9 cellular contexts compared by ENCODE assay signal in the genomic region with DNA sequence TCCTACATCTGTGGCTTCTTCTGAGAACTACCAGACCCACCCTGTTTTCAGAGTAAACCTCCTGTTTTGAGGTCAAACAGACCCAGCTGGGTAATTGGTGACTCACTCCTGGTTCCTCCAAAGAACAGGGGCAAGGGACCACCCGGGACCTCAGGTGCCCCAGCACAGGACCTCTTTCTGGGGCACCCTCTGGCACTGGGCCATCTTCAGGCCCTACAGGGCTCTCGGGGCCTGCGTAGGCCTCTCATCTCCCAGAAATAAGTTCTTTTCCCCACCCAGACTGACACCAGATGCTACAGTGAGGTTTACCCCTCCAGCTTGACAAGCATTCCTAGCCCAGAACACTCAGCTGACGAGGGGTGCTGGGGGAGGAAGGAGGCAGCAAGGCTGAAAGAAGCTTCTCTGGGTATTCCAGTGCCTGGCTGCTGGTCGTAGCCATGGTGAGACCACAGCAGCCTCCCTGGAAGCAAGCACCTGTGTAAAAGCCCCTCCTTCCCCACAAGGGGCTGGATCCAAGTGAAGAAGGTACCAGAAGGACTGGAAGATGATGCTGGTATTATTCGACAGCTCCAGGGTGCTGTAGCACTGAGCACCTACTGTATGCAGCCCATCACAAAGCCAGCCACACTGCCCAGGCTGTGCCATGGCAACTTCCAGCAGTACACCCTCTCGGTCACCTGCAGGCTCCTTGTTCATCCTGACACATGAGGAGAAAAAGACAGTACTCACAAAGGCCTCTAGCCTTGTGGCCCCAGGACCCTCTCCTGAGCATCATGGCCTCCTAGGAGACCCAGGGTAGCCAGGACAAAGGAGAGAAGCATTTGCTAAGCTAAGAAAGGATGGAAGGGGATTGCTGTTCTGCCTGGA.
DNase-seq lines count a peak whose midpoint lies in the region; ATAC-seq lines count a peak whose summit lies in the region.
"Had no signal": no experiment of that assay in that cellular context is flagged by ENCODE, and none has a peak within 500 bp of the region (broad histone marks: within the 10 kb centered on the region; RNA-seq: fewer than 3 reads in every experiment).

No MANE protein-coding gene starts in this region.

- no peaks in the 10 kb centered on the region for H3K36me3 Mint-ChIP-seq in activated naive CD8-positive, alpha-beta T cell

- no peaks in the 10 kb centered on the region for H3K9me3 Mint-ChIP-seq in activated naive CD8-positive, alpha-beta T cell (ENCODE audit: low read depth)

- peak; percentile 30 for ATAC-seq in GM18909 (IDR thresholded peaks at IDR 0.05; ENCODE audit: poor library complexity, unreplicated experiment)
- no peak for ATAC-seq in GM19324 (IDR thresholded peaks at IDR 0.05; ENCODE audit: low FRiP score, unreplicated experiment)

- no peaks in the 10 kb centered on the region for H3K27me3 Mint-ChIP-seq in activated naive CD8-positive, alpha-beta T cell

- peaks cover 68% of the 10 kb centered on the region for H3K4me1 Mint-ChIP-seq in activated naive CD8-positive, alpha-beta T cell (ENCODE audit: low read depth)

- peak; percentile 56 for DNase-seq in KBM-7
- peak; percentile 19 for DNase-seq in stimulated activated CD8-positive, alpha-beta memory T cell treated with anti-CD3 and anti-CD28 coated beads, Interleukin-4, amount 100 ng/mL, for 24 hours (ENCODE audit: low read depth)
- no peak for DNase-seq in stimulated activated CD4-positive, alpha-beta T cell treated with anti-CD3 and anti-CD28 coated beads, Interleukin-15, amount 100 ng/mL, for 24 hours
- DNase-seq in NK-92 treated with Interleukin-12 subunit alpha and Interleukin-12 subunit beta, amount 100 ng/mL, for 24 hours (lab: John Stamatoyannopoulos, UW), result no peak
- DNase-seq: foreskin melanocyte, NCI-H1417 treated with DMSO at 0.1 percent for 48 hours had no signal

- in situ Hi-C loops in KBM-7 (cut with MboI; ENCODE audit: low pct_unique_long_range_greater_than_20kb, low sequenced_read_pairs), result no loop called here

- H3K27ac Mint-ChIP-seq in activated naive CD8-positive, alpha-beta T cell, result peak overlapping the region; percentile 96

- peak overlapping the region; percentile 63 for H3K4me3 Mint-ChIP-seq in activated naive CD8-positive, alpha-beta T cell

Comparison
In these comparisons a context has a peak if more than half of its experiments do, and no peak if none do; other contexts are left out.
1. DNase-seq: peak in KBM-7 (single experiment) and stimulated activated CD8-positive, alpha-beta memory T cell treated with anti-CD3 and anti-CD28 coated beads, Interleukin-4, amount 100 ng/mL, for 24 hours (single experiment); none in stimulated activated CD4-positive, alpha-beta T cell treated with anti-CD3 and anti-CD28 coated beads, Interleukin-15, amount 100 ng/mL, for 24 hours (single experiment) and NK-92 treated with Interleukin-12 subunit alpha and Interleukin-12 subunit beta, amount 100 ng/mL, for 24 hours (single experiment).